Comparison of ENCODE assay signal across 8 cellular contexts in the genomic region with DNA sequence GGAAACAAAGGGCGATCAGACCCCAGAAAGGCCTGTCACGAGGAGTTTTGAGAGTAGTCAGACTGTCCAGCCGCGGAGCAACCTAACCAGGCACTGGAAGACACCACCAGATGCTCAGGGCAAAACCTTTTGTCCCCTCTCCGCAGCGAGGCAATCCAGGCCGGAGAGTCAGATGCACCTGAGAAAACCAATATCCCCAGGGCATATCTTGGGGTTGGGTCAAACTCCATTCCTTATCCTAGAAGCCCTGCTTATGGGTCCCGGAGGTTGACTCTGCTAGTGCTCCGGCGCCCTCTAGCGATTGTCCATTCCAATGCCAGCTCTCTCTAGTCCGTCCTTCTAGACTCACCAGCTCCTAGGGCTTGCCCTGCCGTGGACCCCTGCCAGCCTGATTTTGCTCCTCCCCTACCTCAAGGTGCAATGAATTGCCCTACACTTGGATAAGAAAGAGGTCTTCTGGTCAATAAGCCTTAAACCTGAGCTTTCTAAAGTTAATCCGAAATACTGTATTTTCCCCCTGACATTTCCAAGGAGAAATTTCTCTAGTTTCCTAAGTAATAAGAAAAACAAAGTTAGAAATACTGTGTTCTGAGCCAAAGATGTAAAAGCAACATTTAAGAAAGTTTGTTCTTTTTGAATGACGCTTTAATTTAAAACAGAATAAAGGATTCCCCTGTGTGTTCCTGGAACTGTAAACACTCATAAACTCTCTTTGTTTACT. TPM values are rescaled to one million over a fixed set of nuclear protein-coding genes. Genes with fewer than 3 reads are reported as not detected.
DNase-seq lines count a peak whose midpoint lies in the region; ATAC-seq and TF ChIP-seq lines count a peak whose summit lies in the region.

No MANE protein-coding gene starts in this region.

- peak; percentile 64 for TF ChIP-seq CTCF in HEK293 (tag by site-specific recombination; IDR thresholded peaks at IDR 0.05)
- TF ChIP-seq CTCF in heart left ventricle (IDR thresholded peaks at IDR 0.05), result peak; percentile 77 to 93 (median 83)
- peak; percentile 71 for TF ChIP-seq CTCF in psoas muscle (IDR thresholded peaks at IDR 0.05)

- POLR2A ChIA-PET in HEK293 (lab: Yijun Ruan, JAX), result interaction anchor here (1.5 kb wide), 1 partner anchor 234 kb away, joined by 5 read pairs; no protein-coding TSS in a partner anchor

- CTCF ChIA-PET in HEK293 (lab: Yijun Ruan, JAX), result interaction anchor here (0.6 to 2.3 kb wide), 19 partner anchors 9 to 996 kb away, joined by 3 to 32 read pairs (median 4); no protein-coding TSS in a partner anchor

- 23 to 36% (median 30%) methylated on average over 12 to 15 of the region's 15 CpGs for WGBS in heart left ventricle, 4 donors
- WGBS in psoas muscle, 3 donors, result 24 to 27% (median 24%) methylated on average over 15 of the region's 15 CpGs

- H3K27me3 ChIP-seq in adipocyte (replicated peaks; ENCODE audit: control insufficient read depth, insufficient read depth, low read length) (peaks cover 10% of the 10 kb centered on the region), heart left ventricle (peaks cover 0 to 23% (median 17%) of the 10 kb centered on the region in 9 donors), psoas muscle (ENCODE audit: insufficient read depth in 3 of 3, low read length in 2 of 3) (peaks cover 3 to 29% (median 6%) of the 10 kb centered on the region in 3 donors)

- H3K36me3 ChIP-seq in HEK293 (ENCODE audit: control insufficient read depth in 2 of 2, insufficient read depth in 1 of 2, low read length in 2 of 2), result no peaks in the 10 kb centered on the region
- H3K36me3 ChIP-seq in adipocyte (ENCODE audit: control insufficient read depth, insufficient read depth, low read length, severe bottlenecking), result no peaks in the 10 kb centered on the region
- no peaks in the 10 kb centered on the region for H3K36me3 ChIP-seq in heart left ventricle
- no peaks in the 10 kb centered on the region for H3K36me3 ChIP-seq in psoas muscle (ENCODE audit: insufficient read depth in 1 of 2, low read depth in 1 of 2)

- peak; percentile 71 to 92 (median 90) for ATAC-seq in heart left ventricle
- ATAC-seq in psoas muscle, result peak; percentile 36 to 80 (median 72)
- ATAC-seq in GM19397 (IDR thresholded peaks at IDR 0.05; ENCODE audit: unreplicated experiment), result no peak

- DNase-seq in GF-D8 (lab: John Stamatoyannopoulos, UW), result peak; percentile 6
- DNase-seq in NCI-H1092 (lab: John Stamatoyannopoulos, UW), result peak; percentile 68
- DNase-seq in SK-N-DZ (ENCODE audit: low spot score), result peak; percentile 85
- DNase-seq in adipocyte (ENCODE audit: low read depth), result peak; percentile 92
- DNase-seq in heart left ventricle, result peak; percentile 71 to 82 (median 78)
- peak; percentile 72 to 83 for DNase-seq in psoas muscle

- no peak overlapping the region for H3K4me3 ChIP-seq in HEK293 (ENCODE audit: low read depth, low read length)
- H3K4me3 ChIP-seq in adipocyte (ENCODE audit: low read length), result peak overlapping the region; percentile 58
- H3K4me3 ChIP-seq in heart left ventricle, result no peak overlapping the region
- no peak overlapping the region for H3K4me3 ChIP-seq in psoas muscle

- TF ChIP-seq POLR2A in heart left ventricle (IDR thresholded peaks at IDR 0.05), result no peak

- H3K9me3 ChIP-seq in HEK293 (ENCODE audit: control insufficient read depth, insufficient read depth, low read depth, low read length) (no peaks in the 10 kb centered on the region), adipocyte (ENCODE audit: control insufficient read depth, low read length) (no peaks in the 10 kb centered on the region), heart left ventricle (no peaks in the 10 kb centered on the region), psoas muscle (no peaks in the 10 kb centered on the region)

- no peak overlapping the region for H3K9ac ChIP-seq in adipocyte (ENCODE audit: low read length)

- H3K27ac ChIP-seq in HEK293 (ENCODE audit: extremely low read depth, low read depth, low read length) (no peak overlapping the region), heart left ventricle (no peak overlapping the region), psoas muscle (no peak overlapping the region)

- H3K4me1 ChIP-seq in HEK293 (ENCODE audit: control insufficient read depth, insufficient read depth, low read length) (no peaks in the 10 kb centered on the region; the same call in 1 of the 2 replicates), adipocyte (ENCODE audit: control insufficient read depth, insufficient read depth, low read length) (peaks cover 7% of the 10 kb centered on the region), heart left ventricle (peaks cover 0 to 8% (median under 1%) of the 10 kb centered on the region in 12 donors), psoas muscle (no peaks in the 10 kb centered on the region)

- intact Hi-C loops in heart left ventricle (cut with DNase I) (loop anchor here (1.0 to 10.0 kb wide), 7 partner anchors 233 to 977 kb away; no protein-coding TSS in a partner anchor), psoas muscle (cut with DNase I) (loop anchor here (2.0 to 10.0 kb wide), 2 partner anchors 235 to 995 kb away; no protein-coding TSS in a partner anchor)

TF ChIP-seq in HEK293, 187 proteins besides CTCF, POLR2A, EP300 and RAD21 (continues in another document):
- TF ChIP-seq ZNF211 (tag by site-specific recombination; IDR thresholded peaks at IDR 0.05; ENCODE audit: low read depth) (no peak), OSR2 (tag by site-specific recombination; IDR thresholded peaks at IDR 0.05) (no peak), ZNF10 (tag by site-specific recombination; IDR thresholded peaks at IDR 0.05) (no peak), ZNF654 (tag by site-specific recombination; IDR thresholded peaks at IDR 0.05; ENCODE audit: low read depth) (peak; percentile 81), ZNF473 (tag by site-specific recombination; IDR thresholded peaks at IDR 0.05) (no peak), ZNF266 (tag by site-specific recombination; IDR thresholded peaks at IDR 0.05; ENCODE audit: low read depth) (no peak), MYNN (tag by site-specific recombination; IDR thresholded peaks at IDR 0.05; ENCODE audit: borderline replicate concordance) (no peak), ZNF660 (tag by site-specific recombination; IDR thresholded peaks at IDR 0.05) (0 out of 2 replicates have a peak, but pooled peaks have one; percentile 21), ZFP69B (tag by site-specific recombination; IDR thresholded peaks at IDR 0.05) (0 out of 2 replicates have a peak, but pooled peaks have one; percentile 45)
- TF ChIP-seq, protein P1, sequence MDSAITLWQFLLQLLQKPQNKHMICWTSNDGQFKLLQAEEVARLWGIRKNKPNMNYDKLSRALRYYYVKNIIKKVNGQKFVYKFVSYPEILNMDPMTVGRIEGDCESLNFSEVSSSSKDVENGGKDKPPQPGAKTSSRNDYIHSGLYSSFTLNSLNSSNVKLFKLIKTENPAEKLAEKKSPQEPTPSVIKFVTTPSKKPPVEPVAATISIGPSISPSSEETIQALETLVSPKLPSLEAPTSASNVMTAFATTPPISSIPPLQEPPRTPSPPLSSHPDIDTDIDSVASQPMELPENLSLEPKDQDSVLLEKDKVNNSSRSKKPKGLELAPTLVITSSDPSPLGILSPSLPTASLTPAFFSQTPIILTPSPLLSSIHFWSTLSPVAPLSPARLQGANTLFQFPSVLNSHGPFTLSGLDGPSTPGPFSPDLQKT (IDR thresholded peaks at IDR 0.05; ENCODE audit: borderline replicate concordance, low read depth, low read length), result no peak
- TF ChIP-seq, protein P2, sequence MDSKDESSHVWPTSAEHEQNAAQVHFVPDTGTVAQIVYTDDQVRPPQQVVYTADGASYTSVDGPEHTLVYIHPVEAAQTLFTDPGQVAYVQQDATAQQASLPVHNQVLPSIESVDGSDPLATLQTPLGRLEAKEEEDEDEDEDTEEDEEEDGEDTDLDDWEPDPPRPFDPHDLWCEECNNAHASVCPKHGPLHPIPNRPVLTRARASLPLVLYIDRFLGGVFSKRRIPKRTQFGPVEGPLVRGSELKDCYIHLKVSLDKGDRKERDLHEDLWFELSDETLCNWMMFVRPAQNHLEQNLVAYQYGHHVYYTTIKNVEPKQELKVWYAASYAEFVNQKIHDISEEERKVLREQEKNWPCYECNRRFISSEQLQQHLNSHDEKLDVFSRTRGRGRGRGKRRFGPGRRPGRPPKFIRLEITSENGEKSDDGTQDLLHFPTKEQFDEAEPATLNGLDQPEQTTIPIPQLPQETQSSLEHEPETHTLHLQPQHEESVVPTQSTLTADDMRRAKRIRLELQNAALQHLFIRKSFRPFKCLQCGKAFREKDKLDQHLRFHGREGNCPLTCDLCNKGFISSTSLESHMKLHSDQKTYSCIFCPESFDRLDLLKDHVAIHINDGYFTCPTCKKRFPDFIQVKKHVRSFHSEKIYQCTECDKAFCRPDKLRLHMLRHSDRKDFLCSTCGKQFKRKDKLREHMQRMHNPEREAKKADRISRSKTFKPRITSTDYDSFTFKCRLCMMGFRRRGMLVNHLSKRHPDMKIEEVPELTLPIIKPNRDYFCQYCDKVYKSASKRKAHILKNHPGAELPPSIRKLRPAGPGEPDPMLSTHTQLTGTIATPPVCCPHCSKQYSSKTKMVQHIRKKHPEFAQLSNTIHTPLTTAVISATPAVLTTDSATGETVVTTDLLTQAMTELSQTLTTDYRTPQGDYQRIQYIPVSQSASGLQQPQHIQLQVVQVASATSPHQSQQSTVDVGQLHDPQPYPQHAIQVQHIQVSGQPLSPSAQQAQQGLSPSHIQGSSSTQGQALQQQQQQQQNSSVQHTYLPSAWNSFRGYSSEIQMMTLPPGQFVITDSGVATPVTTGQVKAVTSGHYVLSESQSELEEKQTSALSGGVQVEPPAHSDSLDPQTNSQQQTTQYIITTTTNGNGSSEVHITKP (tag by site-specific recombination; IDR thresholded peaks at IDR 0.05), result peak; percentile 20; the same call in 1 of the 2 replicates
- TF ChIP-seq, protein P3, sequence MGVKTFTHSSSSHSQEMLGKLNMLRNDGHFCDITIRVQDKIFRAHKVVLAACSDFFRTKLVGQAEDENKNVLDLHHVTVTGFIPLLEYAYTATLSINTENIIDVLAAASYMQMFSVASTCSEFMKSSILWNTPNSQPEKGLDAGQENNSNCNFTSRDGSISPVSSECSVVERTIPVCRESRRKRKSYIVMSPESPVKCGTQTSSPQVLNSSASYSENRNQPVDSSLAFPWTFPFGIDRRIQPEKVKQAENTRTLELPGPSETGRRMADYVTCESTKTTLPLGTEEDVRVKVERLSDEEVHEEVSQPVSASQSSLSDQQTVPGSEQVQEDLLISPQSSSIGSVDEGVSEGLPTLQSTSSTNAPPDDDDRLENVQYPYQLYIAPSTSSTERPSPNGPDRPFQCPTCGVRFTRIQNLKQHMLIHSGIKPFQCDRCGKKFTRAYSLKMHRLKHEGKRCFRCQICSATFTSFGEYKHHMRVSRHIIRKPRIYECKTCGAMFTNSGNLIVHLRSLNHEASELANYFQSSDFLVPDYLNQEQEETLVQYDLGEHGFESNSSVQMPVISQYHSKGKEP (tag by site-specific recombination; IDR thresholded peaks at IDR 0.05), result no peak

RNA-seq across cellular contexts. Expression of a gene that starts 5.5 kb away (rescaled TPM):
- 0.31 and 2.3 TPM in 2 replicates for polyA plus RNA-seq in SK-N-DZ (2014; cell fraction: cytosol; rRNA removed)
- 0.17 and 0.62 TPM in 2 replicates for polyA plus RNA-seq in SK-N-DZ (2014; cell fraction: nucleus; rRNA removed)
- total RNA-seq in heart left ventricle (10 to 100 TPM in 7 of 9 donors, 1 to 10 TPM in 2; 6.6 to 99.7 (median 28.2) TPM), psoas muscle (not detected)
- polyA plus RNA-seq in heart left ventricle (10 to 100 TPM in 1 of 2 donors, 1 to 10 TPM in 1; 1.7 to 22.2 TPM), psoas muscle (under 1 TPM in 2 of 3 donors, not detected in 1; 0.03 to 0.04 TPM)

Comparison
In these comparisons a context has a peak if more than half of its experiments do, and no peak if none do; other contexts are left out.
1. DNase-seq: peak in every context shown above with its lines; median percentile 92 in adipocyte; 85 in SK-N-DZ; 78 in heart left ventricle; 78 in psoas muscle; 68 in NCI-H1092; 6 in GF-D8.
2. RNA of a gene that starts 5.5 kb away (total RNA-seq): 6.6 to 99.7 TPM in heart left ventricle; not detected in psoas muscle; every median in the first group is over 4 times any median in the second.
3. Peak in every context shown above with its lines, with median percentiles within 50 percentile points of each other: CTCF ChIP-seq.